ENCODE assay signal across 20 cellular contexts in genomic region chr12:54936736-54937135, GRCh38. TPM values are rescaled to one million over a fixed set of nuclear protein-coding genes. Genes with fewer than 3 reads are reported as not detected.
A peak's percentile ranks its signal among the peaks of the same experiment; 100 is the strongest.
DNase-seq lines count a peak whose midpoint lies in the region; ATAC-seq, FAIRE-seq and TF ChIP-seq lines count a peak whose summit lies in the region.
"Had no signal": no experiment of that assay in that cellular context is flagged by ENCODE, and none has a peak within 500 bp of the region (broad histone marks: within the 10 kb centered on the region; RNA-seq: fewer than 3 reads in every experiment).

No MANE protein-coding gene starts in this region.

- H3K27me3 ChIP-seq in BE2C: peaks cover 14% of the 10 kb centered on the region
- H3K27me3 ChIP-seq: stomach, upper lobe of left lung had no signal

- no peak for FAIRE-seq in frontal cortex (lab: Jason Lieb, UNC)

- no peak overlapping the region for H3K4me3 Mint-ChIP-seq in activated naive CD4-positive, alpha-beta T cell treated with anti-CD3 and anti-CD28 coated beads for 36 hours
- no peak overlapping the region for H3K4me3 Mint-ChIP-seq in T-helper 17 cell
- H3K4me3 Mint-ChIP-seq in effector memory CD8-positive, alpha-beta T cell: no peak overlapping the region
- no peak overlapping the region for H3K4me3 Mint-ChIP-seq in stimulated activated memory B cell treated with anti-CD40 and anti-IgM and Interleukin-4, amounts not matched to agents 10 μg/mL and 1 μg/mL and 100 μg/mL, for 72 hours

- CTCF ChIA-PET in activated naive CD4-positive, alpha-beta T cell treated with anti-CD3 and anti-CD28 coated beads for 36 hours (lab: Charles Lee): interaction anchor here (0.7 to 3.0 kb wide), 6 partner anchors 22 to 187 kb away, joined by 3 to 16 read pairs (median 3); partner anchors contain the start of gene MUCL1

- intact Hi-C loops in activated naive CD4-positive, alpha-beta T cell treated with anti-CD3 and anti-CD28 coated beads for 36 hours (cut with micrococcal nuclease): no loop called here

- DNase-seq in activated naive CD4-positive, alpha-beta T cell treated with anti-CD3 and anti-CD28 coated beads for 36 hours: no peak
- no peak for DNase-seq in activated naive CD4-positive, alpha-beta T cell (lab: John Stamatoyannopoulos, UW)
- DNase-seq in T-helper 17 cell (no peak), frontal cortex (ENCODE audit: low spot score in 2 of 2) (no peak), BE2C (no peak)
- DNase-seq in effector memory CD8-positive, alpha-beta T cell: no peak
- DNase-seq: anterior cingulate cortex, GOT3, NCI-H1417 treated with DMSO at 0.1 percent for 48 hours, NCI-H526, right cardiac atrium, SJCRH30, stomach, T1000, upper lobe of left lung had no signal

- no peak overlapping the region for H3K4me3 ChIP-seq in BE2C (ENCODE audit: low read depth, low read length)
- H3K4me3 ChIP-seq: SJCRH30, stomach, upper lobe of left lung had no signal

- H3K4me1 ChIP-seq in BE2C: no peaks in the 10 kb centered on the region
- H3K4me1 ChIP-seq: SJCRH30 had no signal

- peaks cover 4% of the 10 kb centered on the region for H3K36me3 Mint-ChIP-seq in activated naive CD4-positive, alpha-beta T cell treated with anti-CD3 and anti-CD28 coated beads for 36 hours (ENCODE audit: low read depth)
- peaks cover 4% of the 10 kb centered on the region for H3K36me3 Mint-ChIP-seq in T-helper 17 cell (ENCODE audit: low read depth)
- H3K36me3 Mint-ChIP-seq in effector memory CD8-positive, alpha-beta T cell (ENCODE audit: insufficient read depth): peaks cover 6% of the 10 kb centered on the region
- H3K36me3 Mint-ChIP-seq in stimulated activated memory B cell treated with anti-CD40 and anti-IgM and Interleukin-4, amounts not matched to agents 10 μg/mL and 1 μg/mL and 100 μg/mL, for 72 hours: peaks cover 12% of the 10 kb centered on the region

- H3K9me3 ChIP-seq in T-helper 17 cell (ENCODE audit: control insufficient read depth, low read length, poor library complexity, severe bottlenecking): no peaks in the 10 kb centered on the region
- no peaks in the 10 kb centered on the region for H3K9me3 ChIP-seq in BE2C
- H3K9me3 ChIP-seq: SJCRH30, stomach, upper lobe of left lung had no signal

- no peaks in the 10 kb centered on the region for H3K36me3 ChIP-seq in BE2C
- H3K36me3 ChIP-seq: SJCRH30, stomach, upper lobe of left lung had no signal

- peak overlapping the region; percentile 93 for H3K27ac Mint-ChIP-seq in activated naive CD4-positive, alpha-beta T cell treated with anti-CD3 and anti-CD28 coated beads for 36 hours
- peak overlapping the region; percentile 78 for H3K27ac Mint-ChIP-seq in T-helper 17 cell
- peak overlapping the region; percentile 88 to 92 for H3K27ac Mint-ChIP-seq in effector memory CD8-positive, alpha-beta T cell
- peak overlapping the region; percentile 85 for H3K27ac Mint-ChIP-seq in stimulated activated memory B cell treated with anti-CD40 and anti-IgM and Interleukin-4, amounts not matched to agents 10 μg/mL and 1 μg/mL and 100 μg/mL, for 72 hours

- ATAC-seq in T-helper 17 cell: no peak
- no peak for ATAC-seq in effector memory CD8-positive, alpha-beta T cell (replicated peaks)
- ATAC-seq in stimulated activated memory B cell treated with anti-CD40 and anti-IgM and Interleukin-4, amounts not matched to agents 10 μg/mL and 1 μg/mL and 100 μg/mL, for 72 hours: no peak
- no peak for ATAC-seq in GM18498 (IDR thresholded peaks at IDR 0.05; ENCODE audit: unreplicated experiment)
- ATAC-seq: activated CD4-positive, CD25-positive, alpha-beta regulatory T cell treated with anti-CD3 and anti-CD28 coated beads, Interleukin-2, amount 50 U/mL, for 24 hours; left lobe of liver; right cardiac atrium had no signal

- no peaks in the 10 kb centered on the region for H3K27me3 Mint-ChIP-seq in activated naive CD4-positive, alpha-beta T cell treated with anti-CD3 and anti-CD28 coated beads for 36 hours (ENCODE audit: low read depth)
- H3K27me3 Mint-ChIP-seq in T-helper 17 cell: no peaks in the 10 kb centered on the region
- H3K27me3 Mint-ChIP-seq in effector memory CD8-positive, alpha-beta T cell: no peaks in the 10 kb centered on the region
- H3K27me3 Mint-ChIP-seq in stimulated activated memory B cell treated with anti-CD40 and anti-IgM and Interleukin-4, amounts not matched to agents 10 μg/mL and 1 μg/mL and 100 μg/mL, for 72 hours: no peaks in the 10 kb centered on the region

- peaks cover 3% of the 10 kb centered on the region for H3K9me3 Mint-ChIP-seq in activated naive CD4-positive, alpha-beta T cell treated with anti-CD3 and anti-CD28 coated beads for 36 hours
- no peaks in the 10 kb centered on the region for H3K9me3 Mint-ChIP-seq in effector memory CD8-positive, alpha-beta T cell
- peaks cover 4% of the 10 kb centered on the region for H3K9me3 Mint-ChIP-seq in stimulated activated memory B cell treated with anti-CD40 and anti-IgM and Interleukin-4, amounts not matched to agents 10 μg/mL and 1 μg/mL and 100 μg/mL, for 72 hours

- TF ChIP-seq CTCF in BE2C (IDR thresholded peaks at IDR 0.05; ENCODE audit: low read depth, low read length): no peak

- peaks cover 61% of the 10 kb centered on the region for H3K4me1 Mint-ChIP-seq in activated naive CD4-positive, alpha-beta T cell treated with anti-CD3 and anti-CD28 coated beads for 36 hours (ENCODE audit: low read depth)
- H3K4me1 Mint-ChIP-seq in T-helper 17 cell: peaks cover 34% of the 10 kb centered on the region
- H3K4me1 Mint-ChIP-seq in effector memory CD8-positive, alpha-beta T cell (ENCODE audit: low read depth in 2 of 2): peaks cover 26 to 37% of the 10 kb centered on the region in 2 donors
- H3K4me1 Mint-ChIP-seq in stimulated activated memory B cell treated with anti-CD40 and anti-IgM and Interleukin-4, amounts not matched to agents 10 μg/mL and 1 μg/mL and 100 μg/mL, for 72 hours: peaks cover 29% of the 10 kb centered on the region

RNA-seq across cellular contexts. Expression of gene TESPA1, which starts 47.8 kb away (rescaled TPM):
- 10 to 100 TPM; 43.9 to 45.1 TPM for total RNA-seq in activated naive CD4-positive, alpha-beta T cell treated with anti-CD3 and anti-CD28 coated beads for 36 hours
- 100 to 1,000 TPM; 121 to 160 TPM for total RNA-seq in T-helper 17 cell
- not detected for total RNA-seq in frontal cortex
- not detected for polyA plus RNA-seq in BE2C (2012; ENCODE audit: insufficient read depth, insufficient read length, low read depth)
- total RNA-seq: fibroblast of villous mesenchyme, SJCRH30 had no signal

Comparison
In these comparisons a context has a peak if more than half of its experiments do, and no peak if none do; other contexts are left out.
1. RNA of gene TESPA1, which starts 47.8 kb away (total RNA-seq): 121 to 160 TPM in T-helper 17 cell and 43.9 to 45.1 TPM in activated naive CD4-positive, alpha-beta T cell treated with anti-CD3 and anti-CD28 coated beads for 36 hours; not detected in frontal cortex (single experiment); every median in the first group is over 10 times any median in the second.
2. Peak in every context shown above with its lines, with median percentiles within 50 percentile points of each other: H3K27ac Mint-ChIP-seq.